8 cellular contexts compared by ENCODE assay signal in genomic region chr11:18721576-18722292, GRCh38. TPM values are rescaled to one million over a fixed set of nuclear protein-coding genes. Genes with fewer than 3 reads are reported as not detected.
DNase-seq lines count a peak whose midpoint lies in the region; TF ChIP-seq lines count a peak whose summit lies in the region.

No MANE protein-coding gene starts in this region.

- DNase-seq in SIG-M5 treated with dmso at 0.1 percent for 504 hours (lab: John Stamatoyannopoulos, UW; ENCODE audit: unreplicated experiment) (peak; percentile 65), SIG-M5 (lab: John Stamatoyannopoulos, UW) (no peak), HFFc6 (no peak), NCI-H1092 (lab: John Stamatoyannopoulos, UW) (peak; percentile 26), ecto neural progenitor cell (ENCODE audit: low spot score) (peak; percentile 76), mesendoderm (peak; percentile 88)
- peak; percentile 63 for DNase-seq in activated CD4-positive, alpha-beta T cell treated with anti-CD3 and anti-CD28 coated beads for 48 hours

- no peak overlapping the region for H3K23ac ChIP-seq in mesendoderm (ENCODE audit: low read length)

- peaks cover 17% of the 10 kb centered on the region for H3K27me3 Mint-ChIP-seq in HFFc6 (ENCODE audit: insufficient read depth)

- no peak overlapping the region for H3K4ac ChIP-seq in mesendoderm (ENCODE audit: low read depth, low read length)

- no peak overlapping the region for H2BK120ac ChIP-seq in mesendoderm (ENCODE audit: low read depth, low read length)

- H3K56ac ChIP-seq in mesendoderm (ENCODE audit: low read length), result peak overlapping the region; percentile 92

- H3K27me3 ChIP-seq in mesendoderm (ENCODE audit: insufficient read depth, low read length, poor library complexity) (no peaks in the 10 kb centered on the region), subcutaneous abdominal adipose tissue (ENCODE audit: control insufficient read depth in 5 of 5, insufficient read depth in 4 of 5, low read length in 5 of 5) (peaks cover 0 to 2% (median 0%) of the 10 kb centered on the region in 5 donors)

- H3K79me2 ChIP-seq in mesendoderm (ENCODE audit: control insufficient read depth, insufficient read depth, low read length), result no peaks in the 10 kb centered on the region

- TF ChIP-seq CTCF in HFFc6 (IDR thresholded peaks at IDR 0.05), result peak; percentile 86

- H4K5ac ChIP-seq in mesendoderm (ENCODE audit: low read length), result no peak overlapping the region

- H3K9me3 Mint-ChIP-seq in HFFc6, result no peaks in the 10 kb centered on the region

- no peak overlapping the region for H3K18ac ChIP-seq in mesendoderm (ENCODE audit: low read length)

- H2BK5ac ChIP-seq in mesendoderm (ENCODE audit: low read length), result no peak overlapping the region

- H3K9ac ChIP-seq in mesendoderm (ENCODE audit: low read length), result peak overlapping the region; percentile 81
- H3K9ac ChIP-seq in subcutaneous abdominal adipose tissue (ENCODE audit: low read length in 5 of 5), result peak overlapping the region; percentile 26 to 77 (median 65)

- H3K4me2 ChIP-seq in mesendoderm (ENCODE audit: low read length), result peak overlapping the region; percentile 98

- H3K9me3 ChIP-seq in subcutaneous abdominal adipose tissue (ENCODE audit: control insufficient read depth in 5 of 5, low read length in 5 of 5), result no peaks in the 10 kb centered on the region

- H3K4me1 Mint-ChIP-seq in HFFc6 (ENCODE audit: low read depth), result peaks cover 20% of the 10 kb centered on the region

- H3K79me1 ChIP-seq in mesendoderm (ENCODE audit: low read length), result no peaks in the 10 kb centered on the region

- H3K36me3 ChIP-seq in mesendoderm (ENCODE audit: control insufficient read depth, insufficient read depth, low read length), result no peaks in the 10 kb centered on the region
- no peaks in the 10 kb centered on the region for H3K36me3 ChIP-seq in subcutaneous abdominal adipose tissue (ENCODE audit: control insufficient read depth in 5 of 5, insufficient read depth in 5 of 5, low read length in 5 of 5)

- no peaks in the 10 kb centered on the region for H3K4me1 ChIP-seq in mesendoderm (ENCODE audit: control insufficient read depth, low read depth, low read length)
- H3K4me1 ChIP-seq in subcutaneous abdominal adipose tissue (ENCODE audit: control insufficient read depth in 5 of 5, insufficient read depth in 5 of 5, low read length in 5 of 5), result peaks cover 0 to 18% (median 17%) of the 10 kb centered on the region in 5 donors

- H3K27ac ChIP-seq in mesendoderm (ENCODE audit: low read depth, low read length) (no peak overlapping the region), subcutaneous abdominal adipose tissue (ENCODE audit: low read depth, low read length) (peak overlapping the region; percentile 30)

- H2BK15ac ChIP-seq in mesendoderm (replicated peaks; ENCODE audit: low read depth), result no peak overlapping the region

- WGBS in mesendoderm (ENCODE audit: extremely low coverage, insufficient coverage, low lambda C conversion rate), result no CpG with 5 or more reads among the region's 35 CpGs

- peak overlapping the region; percentile 86 for H3K4me3 Mint-ChIP-seq in HFFc6

- H3K36me3 Mint-ChIP-seq in HFFc6 (ENCODE audit: low read depth), result no peaks in the 10 kb centered on the region

- no peak overlapping the region for H3K27ac Mint-ChIP-seq in HFFc6

- H3K4me3 ChIP-seq in mesendoderm (ENCODE audit: low read length) (peak overlapping the region; percentile 76), subcutaneous abdominal adipose tissue (ENCODE audit: low read depth in 1 of 5, low read length in 5 of 5) (peak overlapping the region; percentile 71 to 81 (median 74))

- H4K8ac ChIP-seq in mesendoderm (ENCODE audit: low read depth, low read length), result no peak overlapping the region

- no peak overlapping the region for H2AK5ac ChIP-seq in mesendoderm (ENCODE audit: low read length)

RNA-seq across cellular contexts. Expression of gene IGSF22, which starts 4.3 kb away (rescaled TPM):
- not detected for total RNA-seq in HFFc6 (2021; fragmentation: NEBNext Ultra II Directional; extraction: Animal tissue kit (Norgen Biotek cat#: 25700))
- 0.07 TPM for polyA plus RNA-seq in mesendoderm (2013, experiment 1 of 2)
- polyA plus RNA-seq in mesendoderm (2013, experiment 2 of 2), result 0.07 TPM

RNA-seq across cellular contexts. Expression of gene TMEM86A, which starts 23.2 kb away (rescaled TPM):
- total RNA-seq in HFFc6 (2021; fragmentation: NEBNext Ultra II Directional; extraction: Animal tissue kit (Norgen Biotek cat#: 25700)), result under 1 TPM; 0.23 to 0.61 (median 0.41) TPM
- 0.58 TPM for polyA plus RNA-seq in mesendoderm (2013, experiment 1 of 2)
- 0.71 TPM for polyA plus RNA-seq in mesendoderm (2013, experiment 2 of 2)

Comparison
In these comparisons a context has a peak if more than half of its experiments do, and no peak if none do; other contexts are left out.
1. DNase-seq: peak in SIG-M5 treated with dmso at 0.1 percent for 504 hours (single experiment), NCI-H1092 (single experiment), activated CD4-positive, alpha-beta T cell treated with anti-CD3 and anti-CD28 coated beads for 48 hours (single experiment), ecto neural progenitor cell (single experiment) and mesendoderm (single experiment); none in SIG-M5 (single experiment) and HFFc6 (single experiment).